ENCODE assay signal across 8 cellular contexts in the genomic region with DNA sequence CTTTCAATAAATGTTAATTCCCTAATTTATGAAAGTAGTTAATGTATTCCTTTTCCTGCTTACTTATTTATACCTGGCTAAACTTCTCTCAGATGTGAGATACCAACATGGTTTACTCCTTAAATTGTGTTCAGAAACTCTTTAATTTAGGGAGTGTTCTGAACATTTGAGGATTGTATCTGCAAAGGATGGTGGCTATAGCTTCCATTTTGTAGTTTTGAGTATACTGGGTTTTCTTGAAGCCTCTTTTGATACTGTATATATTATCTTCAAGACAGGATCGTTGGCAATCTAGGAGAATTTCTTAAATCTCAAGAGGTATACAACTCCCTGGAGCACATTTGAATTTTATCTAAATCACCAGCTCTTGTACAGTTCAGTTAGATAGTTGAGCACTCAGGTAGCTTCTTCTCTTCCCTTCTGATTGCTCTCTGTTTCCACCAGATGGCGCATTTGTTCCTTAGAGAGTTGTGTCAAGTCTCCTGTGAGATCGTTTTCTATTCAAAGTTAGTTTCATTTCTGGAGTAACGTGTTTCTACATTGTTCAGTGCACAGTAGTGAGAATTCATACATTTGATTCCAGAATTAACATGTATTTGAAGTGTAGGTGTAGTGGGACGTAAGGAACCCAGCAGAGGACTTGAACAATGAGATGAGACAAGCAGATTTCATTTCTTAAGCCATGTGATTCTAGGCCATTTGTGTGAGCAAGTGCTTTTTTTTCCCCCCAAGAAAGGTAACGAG.
DNase-seq lines count a peak whose midpoint lies in the region; ATAC-seq, FAIRE-seq and TF ChIP-seq lines count a peak whose summit lies in the region.
"Not testable (repeated sequence)": the region's sequence is repeated elsewhere in the genome, so short reads cannot be mapped to it uniquely, and the experiment has no call there.

No MANE protein-coding gene starts in this region.

- intact Hi-C loops in Caco-2 (cut with micrococcal nuclease; ENCODE audit: unreplicated experiment), result loop anchor here (10.0 kb wide), 1 partner anchor 276 kb away; no protein-coding TSS in a partner anchor

- peak in 1 of 2 experiments; percentile 49 for DNase-seq in Caco-2
- DNase-seq in NCI-H524 (lab: John Stamatoyannopoulos, UW), result peak; percentile 20 to 56
- DNase-seq in activated CD4-positive, CD25-positive, alpha-beta regulatory T cell treated with anti-CD3 and anti-CD28 coated beads, Interleukin-2, amount 50 U/mL, for 16 hours (ENCODE audit: low read depth, low spot score), result peak; percentile 26
- DNase-seq in kidney tubule cell (ENCODE audit: low spot score), result peak; percentile 63
- DNase-seq in stimulated activated CD4-positive, alpha-beta T cell treated with anti-CD3 and anti-CD28 coated beads, Interleukin-2, amount 100 ng/mL, for 48 hours, result peak; percentile 13 to 30

- H3K9me3 Mint-ChIP-seq in Caco-2 (ENCODE audit: unreplicated experiment), result not testable (repeated sequence)

- peak overlapping the region; percentile 13 for H3K27ac Mint-ChIP-seq in Caco-2 (ENCODE audit: unreplicated experiment)

- H3K27me3 Mint-ChIP-seq in Caco-2 (ENCODE audit: insufficient read depth, unreplicated experiment), result not testable (repeated sequence)

- not testable (repeated sequence) for BruUV-seq in Caco-2 (replicated peaks; lab: Mats Ljungman, UMichigan)

- not testable (repeated sequence) for H3K36me3 ChIP-seq in Caco-2 (ENCODE audit: control insufficient read depth, insufficient read depth, low read length)

- peak; percentile 11 to 44 for TF ChIP-seq CTCF in Caco-2 (IDR thresholded peaks at IDR 0.05; ENCODE audit: insufficient read depth in 1 of 2, low read depth in 1 of 2, low read length in 1 of 2, severe bottlenecking in 1 of 2, unreplicated experiment in 1 of 2)

- FAIRE-seq in colon (lab: Jason Lieb, UNC), result peak; percentile 47

- not testable (repeated sequence) for H3K9me3 ChIP-seq in Caco-2

- POLR2A ChIA-PET in Caco-2 (lab: Charles Lee), result not testable (repeated sequence)

- H3K4me1 ChIP-seq in Caco-2, result not testable (repeated sequence)

- not testable (repeated sequence) for H3K4me3 ChIP-seq in Caco-2 (ENCODE audit: low read depth, low read length)

- H3K36me3 Mint-ChIP-seq in Caco-2 (ENCODE audit: insufficient read depth, unreplicated experiment), result peaks cover 38% of the 10 kb centered on the region

- peak overlapping the region; percentile 64 for H3K4me3 Mint-ChIP-seq in Caco-2 (ENCODE audit: unreplicated experiment)

- CTCF ChIA-PET in Caco-2 (lab: Charles Lee), result interaction anchor here (0.8 to 0.9 kb wide), 2 partner anchors 149 to 271 kb away, joined by 3 to 10 read pairs; no protein-coding TSS in a partner anchor

- peak; percentile 79 for ATAC-seq in GM19463 (IDR thresholded peaks at IDR 0.05; ENCODE audit: unreplicated experiment)
- peak; percentile 82 for ATAC-seq in HG03460 (IDR thresholded peaks at IDR 0.05; ENCODE audit: unreplicated experiment)

- H3K4me1 Mint-ChIP-seq in Caco-2 (ENCODE audit: low read depth, unreplicated experiment), result not testable (repeated sequence)

- not testable (repeated sequence) for H3K27me3 ChIP-seq in Caco-2 (replicated peaks; ENCODE audit: control insufficient read depth, insufficient read depth, low read length)
